Comparison of ENCODE assay signal across 20 cellular contexts in genomic region chr10:58517071-58517470, GRCh38. TPM values are rescaled to one million over a fixed set of nuclear protein-coding genes. Genes with fewer than 3 reads are reported as not detected.
DNase-seq lines count a peak whose midpoint lies in the region; ATAC-seq and TF ChIP-seq lines count a peak whose summit lies in the region.
"Had no signal": no experiment of that assay in that cellular context is flagged by ENCODE, and none has a peak within 500 bp of the region (broad histone marks: within the 10 kb centered on the region; RNA-seq: fewer than 3 reads in every experiment).

No MANE protein-coding gene starts in this region.

- H2BK120ac ChIP-seq in mesendoderm (ENCODE audit: low read depth, low read length), result no peak overlapping the region

- ATAC-seq in HG03095 (IDR thresholded peaks at IDR 0.05; ENCODE audit: unreplicated experiment), result no peak
- no peak for ATAC-seq in GM19328 (IDR thresholded peaks at IDR 0.05; ENCODE audit: unreplicated experiment)
- ATAC-seq in sciatic nerve, result no peak
- ATAC-seq: GM23338, lower lobe of right lung, upper lobe of right lung had no signal

- WGBS in mesendoderm (ENCODE audit: extremely low coverage, insufficient coverage, low lambda C conversion rate), result no CpG with 5 or more reads among the region's 1 CpG

- H3K9ac ChIP-seq in mesendoderm (ENCODE audit: low read length), result no peak overlapping the region
- H3K9ac ChIP-seq: BLaER1 had no signal

- H3K56ac ChIP-seq in mesendoderm (ENCODE audit: low read length), result no peak overlapping the region

- no peaks in the 10 kb centered on the region for H3K36me3 ChIP-seq in mesendoderm (ENCODE audit: control insufficient read depth, insufficient read depth, low read length)
- H3K36me3 ChIP-seq: ascending aorta, BLaER1, lower lobe of right lung, upper lobe of right lung had no signal

- H3K4me3 ChIP-seq in epithelial cell of proximal tubule (ENCODE audit: low read depth, low read length) (peak overlapping the region; percentile 92), mesendoderm (ENCODE audit: low read length) (no peak overlapping the region)
- H3K4me3 ChIP-seq: ascending aorta, BLaER1, GM23338, lower lobe of right lung, upper lobe of right lung had no signal

- no peak overlapping the region for H2BK15ac ChIP-seq in mesendoderm (replicated peaks; ENCODE audit: low read depth)

- H4K8ac ChIP-seq in mesendoderm (ENCODE audit: low read depth, low read length), result no peak overlapping the region

- no peak overlapping the region for H2AK5ac ChIP-seq in mesendoderm (ENCODE audit: low read length)

- peaks cover 2% of the 10 kb centered on the region for H3K4me1 ChIP-seq in mesendoderm (ENCODE audit: control insufficient read depth, low read depth, low read length)
- H3K4me1 ChIP-seq: ascending aorta, BLaER1 had no signal

- H3K79me2 ChIP-seq in mesendoderm (ENCODE audit: control insufficient read depth, insufficient read depth, low read length), result no peaks in the 10 kb centered on the region

- no peak overlapping the region for H3K27ac ChIP-seq in mesendoderm (ENCODE audit: low read depth, low read length)
- H3K27ac ChIP-seq: ascending aorta, BLaER1, lower lobe of right lung, upper lobe of right lung had no signal

- TF ChIP-seq CTCF in epithelial cell of proximal tubule (conservative IDR thresholded peaks at IDR 0.05; ENCODE audit: low read depth, low read length), result peak; percentile 48

- DNase-seq in EH (ENCODE audit: low read depth) (peak; percentile 19), NCI-H69 (lab: John Stamatoyannopoulos, UW) (peak; percentile 2), epithelial cell of proximal tubule (ENCODE audit: low read depth) (peak; percentile 67), mesendoderm (peak; percentile 7), sciatic nerve (ENCODE audit: low spot score) (no peak)
- DNase-seq: activated naive CD4-positive, alpha-beta T cell treated with anti-CD3 and anti-CD28 coated beads, Interleukin-2, amount 50 U/mL, for 16 hours; activated T-cell treated with anti-CD3 and anti-CD28 coated beads, Interleukin-2, amount 50 U/mL, for 48 hours; effector memory CD4-positive, alpha-beta T cell; immature natural killer cell; lower lobe of right lung; NCI-H1417; NCI-H510A treated with DMSO at 0.1 percent for 48 hours; RPMI8226; T-helper 9 cell; upper lobe of right lung had no signal

- H3K27me3 ChIP-seq in mesendoderm (ENCODE audit: insufficient read depth, low read length, poor library complexity), result peaks cover 7% of the 10 kb centered on the region
- H3K27me3 ChIP-seq: ascending aorta, BLaER1 had no signal

- no peak overlapping the region for H2BK5ac ChIP-seq in mesendoderm (ENCODE audit: low read length)

- intact Hi-C loops in sciatic nerve (cut with DNase I), result no loop called here

- no peak overlapping the region for H3K4ac ChIP-seq in mesendoderm (ENCODE audit: low read depth, low read length)

- H3K23ac ChIP-seq in mesendoderm (ENCODE audit: low read length), result no peak overlapping the region

- no peak overlapping the region for H4K5ac ChIP-seq in mesendoderm (ENCODE audit: low read length)

- no peak overlapping the region for H3K18ac ChIP-seq in mesendoderm (ENCODE audit: low read length)

- no peak overlapping the region for H3K4me2 ChIP-seq in mesendoderm (ENCODE audit: low read length)
- H3K4me2 ChIP-seq: BLaER1, GM23338 had no signal

- no peaks in the 10 kb centered on the region for H3K79me1 ChIP-seq in mesendoderm (ENCODE audit: low read length)

RNA-seq across cellular contexts. Expression of gene BICC1, which starts 4.4 kb away (rescaled TPM):
- 103 and 150 TPM in 2 replicates for total RNA-seq in epithelial cell of proximal tubule
- polyA plus RNA-seq in mesendoderm (2013, experiment 1 of 2), result 0.46 TPM
- polyA plus RNA-seq in mesendoderm (2013, experiment 2 of 2), result 0.53 TPM
- 42.1 TPM for total RNA-seq in sciatic nerve
